Comparison of ENCODE assay signal across 17 cellular contexts in the genomic region with DNA sequence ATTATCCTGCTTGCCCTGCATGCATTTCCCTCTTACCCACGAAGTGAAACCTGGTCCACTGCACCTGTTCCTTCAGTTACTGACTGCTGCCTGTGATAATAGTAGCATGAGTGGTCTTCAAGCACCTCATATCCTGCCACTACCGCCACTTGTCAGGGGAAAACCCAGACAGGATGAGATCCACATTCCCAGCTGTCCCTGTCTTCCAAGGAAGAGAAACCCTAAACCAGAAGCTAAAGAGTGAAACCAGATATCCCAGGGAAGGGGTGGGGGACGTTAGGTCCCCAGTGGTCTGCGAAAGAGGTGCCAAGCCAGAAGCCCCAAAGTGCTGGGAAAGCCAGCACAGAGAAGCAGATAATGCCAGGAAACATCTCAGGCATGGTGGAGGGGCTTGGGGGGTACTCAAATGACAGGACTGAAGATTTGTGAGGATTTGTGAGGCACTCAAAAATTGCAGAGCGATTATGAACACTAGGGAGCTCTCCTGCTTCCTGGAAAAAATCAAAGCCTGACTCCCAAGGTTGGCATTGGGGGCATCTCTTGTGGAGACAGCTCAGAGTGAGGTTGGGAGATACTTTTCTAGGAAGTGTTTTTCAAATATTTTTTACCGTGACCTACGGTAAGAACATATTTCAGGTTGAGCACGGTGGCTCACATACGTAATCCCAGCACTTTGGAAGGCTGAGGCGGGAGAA.
DNase-seq lines count a peak whose midpoint lies in the region; ATAC-seq, FAIRE-seq and TF ChIP-seq lines count a peak whose summit lies in the region.
"Had no signal": no experiment of that assay in that cellular context is flagged by ENCODE, and none has a peak within 500 bp of the region (broad histone marks: within the 10 kb centered on the region; RNA-seq: fewer than 3 reads in every experiment).

No MANE protein-coding gene starts in this region.

- no peak for TF ChIP-seq CTCF in H1 (IDR thresholded peaks at IDR 0.05; ENCODE audit: control extremely low read depth in 1 of 3, insufficient read depth in 1 of 3, low read depth in 1 of 3, low read length in 3 of 3)

- H3K79me2 ChIP-seq in H1 (ENCODE audit: control insufficient read depth in 1 of 2, insufficient read depth in 2 of 2, low read length in 2 of 2), result no peaks in the 10 kb centered on the region

- no peak for ATAC-seq in HG03342 (IDR thresholded peaks at IDR 0.05; ENCODE audit: unreplicated experiment)
- ATAC-seq in GM21737 (IDR thresholded peaks at IDR 0.05; ENCODE audit: unreplicated experiment), result no peak
- ATAC-seq: mucosa of descending colon; stimulated activated memory B cell treated with anti-CD40 and anti-IgM and Interleukin-4, amounts not matched to agents 10 μg/mL and 1 μg/mL and 100 μg/mL, for 72 hours; T-helper 17 cell had no signal

- H3K4me1 ChIP-seq in H1 (replicated peaks in 1 of 4; ENCODE audit: control insufficient read depth in 3 of 4, insufficient read depth in 4 of 4, low read length in 3 of 4), result peaks cover 0 to 13% (median 7%) of the 10 kb centered on the region in 4 experiments; a peak in 3 of 7 replicates
- H3K4me1 ChIP-seq: transverse colon had no signal

- no peak overlapping the region for H2AK5ac ChIP-seq in H1 (ENCODE audit: low read depth, low read length)

- H3K4me2 ChIP-seq in H1 (ENCODE audit: insufficient read depth in 1 of 2, low read depth in 2 of 2, low read length in 2 of 2), result no peak overlapping the region

- no peaks in the 10 kb centered on the region for H3K27me3 ChIP-seq in H1 (replicated peaks in 1 of 4; ENCODE audit: control insufficient read depth in 3 of 4, extremely low read depth in 1 of 4, insufficient read depth in 3 of 4, low read length in 3 of 4)
- H3K27me3 ChIP-seq: MG63, transverse colon had no signal

- no peak overlapping the region for H3K56ac ChIP-seq in H1 (replicated peaks; ENCODE audit: insufficient read length, low read depth, low read length)

- no peak for FAIRE-seq in H1 (lab: Jason Lieb, UNC)
- peak; percentile 95 for FAIRE-seq in urothelium cell line (lab: Jason Lieb, UNC)

- no peaks in the 10 kb centered on the region for H3K79me1 ChIP-seq in H1 (ENCODE audit: low read depth, low read length)

- no peak overlapping the region for H2BK15ac ChIP-seq in H1 (ENCODE audit: low read length)

- no peak for TF ChIP-seq EP300 in H1 (IDR thresholded peaks at IDR 0.05; ENCODE audit: borderline replicate concordance in 1 of 2, low read depth in 2 of 2, low read length in 2 of 2)

- H3K4me3 ChIP-seq in H1 (ENCODE audit: extremely low read depth in 1 of 4, insufficient read depth in 2 of 4, low read depth in 3 of 4, low read length in 4 of 4), result no peak overlapping the region
- H3K4me3 ChIP-seq: MG63, mucosa of descending colon, transverse colon had no signal

- TF ChIP-seq RAD21 in H1 (IDR thresholded peaks at IDR 0.05 in 1 of 2, conservative IDR thresholded peaks at IDR 0.05 in 1 of 2; ENCODE audit: low read depth in 2 of 2, low read length in 2 of 2), result no peak

- no peak overlapping the region for H2BK120ac ChIP-seq in H1 (replicated peaks; ENCODE audit: low read depth, low read length)

- H2BK12ac ChIP-seq in H1 (ENCODE audit: low read depth, low read length), result peak overlapping the region; percentile 12; the same call in 1 of the 2 replicates

- POLR2A ChIA-PET in H1 (lab: Charles Lee; ENCODE audit: partially characterized antibody), result no interaction called here

- no peaks in the 10 kb centered on the region for H3K9me3 ChIP-seq in H1 (ENCODE audit: insufficient read depth in 2 of 2, low read depth in 1 of 2, low read length in 1 of 2)
- H3K9me3 ChIP-seq: MG63, mucosa of descending colon, transverse colon had no signal

- peak; percentile 44 to 95 (median 89) for DNase-seq in NCI-H1417 (lab: John Stamatoyannopoulos, UW)
- DNase-seq in NCI-H1417 treated with DMSO at 0.1 percent for 48 hours (lab: John Stamatoyannopoulos, UW), result no peak
- peak; percentile 26 for DNase-seq in NCI-H2196 (lab: John Stamatoyannopoulos, UW; ENCODE audit: unreplicated experiment)
- DNase-seq in H1 (ENCODE audit: low read depth in 1 of 2, low spot score in 2 of 2), result no peak
- no peak for DNase-seq in urothelium cell line (ENCODE audit: low spot score)
- DNase-seq in superior temporal gyrus (ENCODE audit: extremely low spot score), result no peak
- DNase-seq: activated CD4-positive, CD25-positive, alpha-beta regulatory T cell treated with anti-CD3 and anti-CD28 coated beads, Interleukin-2, amount 50 U/mL, for 72 hours; aorta; DND-41; hypothalamus; MG63; mucosa of descending colon; T-helper 17 cell; transverse colon had no signal

- H3K9ac ChIP-seq in H1 (replicated peaks in 1 of 4; ENCODE audit: extremely low read depth in 1 of 4, low read depth in 3 of 4, low read length in 3 of 4), result peak overlapping the region in 1 of 4 experiments; percentile 37; a peak in 1 of 7 replicates

- no peak overlapping the region for H4K8ac ChIP-seq in H1 (ENCODE audit: extremely low read depth, insufficient read depth, low read length)

- no peak overlapping the region; the same call in 1 of the 2 replicates for H2BK5ac ChIP-seq in H1 (ENCODE audit: low read depth, low read length)

- peak overlapping the region; percentile 66; the same call in 1 of the 2 replicates for H2BK20ac ChIP-seq in H1 (ENCODE audit: low read length)

- peak overlapping the region; percentile 29 for H4K91ac ChIP-seq in H1 (replicated peaks; ENCODE audit: insufficient read length, low read length)

- CTCF ChIA-PET in H1 (lab: Charles Lee; ENCODE audit: partially characterized antibody), result interaction anchor here (0.6 to 4.0 kb wide), 3 partner anchors 15 to 124 kb away, joined by 3 to 16 read pairs (median 4); no protein-coding TSS in a partner anchor

- H3K4ac ChIP-seq in H1 (replicated peaks; ENCODE audit: insufficient read length, low read depth, low read length), result no peak overlapping the region

- no peak overlapping the region for H4K5ac ChIP-seq in H1 (ENCODE audit: insufficient read length, low read depth, low read length)

- H3K18ac ChIP-seq in H1 (ENCODE audit: extremely low read depth, low read length), result no peak overlapping the region; the same call in 1 of the 2 replicates

- no peaks in the 10 kb centered on the region for H4K20me1 ChIP-seq in H1 (replicated peaks in 1 of 2; ENCODE audit: control insufficient read depth in 1 of 2, insufficient read depth in 2 of 2, low read length in 2 of 2)

- 0 out of 2 replicates have a peak overlapping the region, but pooled peaks have one; percentile 16 for H2AFZ ChIP-seq in H1 (ENCODE audit: low read length)

- no peak overlapping the region for H3K27ac ChIP-seq in H1 (ENCODE audit: low read depth, low read length)
- H3K27ac ChIP-seq: transverse colon had no signal

- no peak overlapping the region for H3K14ac ChIP-seq in H1 (ENCODE audit: insufficient read length)

- TF ChIP-seq POLR2A in H1 (IDR thresholded peaks at IDR 0.05; ENCODE audit: control extremely low read depth in 1 of 2, low read depth in 2 of 2, low read length in 2 of 2), result no peak

- 76% methylated on average over 10 of the region's 10 CpGs; no CpG with 5 or more reads in 1 of the 2 experiments for WGBS in H1 (ENCODE audit: extremely low coverage in 1 of 2, insufficient coverage in 1 of 2, insufficient read length in 1 of 2, insufficient replicate concordance in 2 of 2, low coverage in 1 of 2, low lambda C conversion rate in 2 of 2, missing lambda C conversion rate in 1 of 2), 2 experiments

- no peak overlapping the region for H3K23ac ChIP-seq in H1 (ENCODE audit: insufficient read length)

- H3K23me2 ChIP-seq in H1 (ENCODE audit: low read depth, low read length), result no peaks in the 10 kb centered on the region

- H3K36me3 ChIP-seq in H1 (ENCODE audit: control insufficient read depth in 2 of 4, insufficient read depth in 4 of 4, low read length in 3 of 4), result no peaks in the 10 kb centered on the region
- H3K36me3 ChIP-seq: MG63, transverse colon had no signal

TF ChIP-seq in H1, 55 proteins besides CTCF, POLR2A, EP300 and RAD21:
- TF ChIP-seq GABPA (IDR thresholded peaks at IDR 0.05; ENCODE audit: borderline replicate concordance, insufficient read depth, low read length) (no peak), RNF2 (IDR thresholded peaks at IDR 0.05; ENCODE audit: borderline replicate concordance, low read depth, low read length, missing control alignments, poor library complexity, severe bottlenecking) (no peak), PHF8 (conservative IDR thresholded peaks at IDR 0.05; ENCODE audit: low read depth, low read length) (no peak), FOSL1 (IDR thresholded peaks at IDR 0.05; ENCODE audit: insufficient read depth, low read depth, low read length) (no peak), JUN (IDR thresholded peaks at IDR 0.05; ENCODE audit: low read depth, low read length) (no peak), KDM1A (IDR thresholded peaks at IDR 0.05; ENCODE audit: borderline replicate concordance, low read length) (no peak), SP1 (IDR thresholded peaks at IDR 0.05; ENCODE audit: low read depth, low read length) (no peak), BACH1 (IDR thresholded peaks at IDR 0.05; ENCODE audit: low read length) (no peak)
- TF ChIP-seq, protein P1, sequence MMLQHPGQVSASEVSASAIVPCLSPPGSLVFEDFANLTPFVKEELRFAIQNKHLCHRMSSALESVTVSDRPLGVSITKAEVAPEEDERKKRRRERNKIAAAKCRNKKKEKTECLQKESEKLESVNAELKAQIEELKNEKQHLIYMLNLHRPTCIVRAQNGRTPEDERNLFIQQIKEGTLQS (IDR thresholded peaks at IDR 0.05; ENCODE audit: insufficient read depth, low read depth, low read length), result no peak

Comparison
In these comparisons a context has a peak if more than half of its experiments do, and no peak if none do; other contexts are left out.
1. DNase-seq: peak in NCI-H1417 (3 of 3) and NCI-H2196 (single experiment); none in NCI-H1417 treated with DMSO at 0.1 percent for 48 hours (single experiment), H1 (0 of 2), urothelium cell line (single experiment) and superior temporal gyrus (single experiment).